ENCODE assay signal across 8 cellular contexts in genomic region chr5:53110156-53110555, GRCh38. TPM values are rescaled to one million over a fixed set of nuclear protein-coding genes. Genes with fewer than 3 reads are reported as not detected.
DNase-seq lines count a peak whose midpoint lies in the region; ATAC-seq and TF ChIP-seq lines count a peak whose summit lies in the region.

No MANE protein-coding gene starts in this region.

- WGBS in ovary, 3 donors: 14 to 25% (median 24%) methylated on average over 6 of the region's 6 CpGs

- no peaks in the 10 kb centered on the region for H3F3A ChIP-seq in PC-9 (ENCODE audit: insufficient read depth, low read depth)

- H3K4me1 ChIP-seq in DND-41 (ENCODE audit: insufficient read depth, low read length) (peaks cover 42% of the 10 kb centered on the region), PC-9 (replicated peaks; ENCODE audit: insufficient read depth) (peaks cover 18% of the 10 kb centered on the region), ovary (ENCODE audit: insufficient read depth) (peaks cover 6% of the 10 kb centered on the region)

- no peak for TF ChIP-seq CTCF in DND-41 (IDR thresholded peaks at IDR 0.05; ENCODE audit: borderline replicate concordance, extremely low read depth, low read length, poor library complexity, severe bottlenecking)
- TF ChIP-seq CTCF in PC-9 (conservative IDR thresholded peaks at IDR 0.05): no peak
- no peak for TF ChIP-seq CTCF in epithelial cell of proximal tubule (conservative IDR thresholded peaks at IDR 0.05; ENCODE audit: low read depth, low read length)
- TF ChIP-seq CTCF in ovary (IDR thresholded peaks at IDR 0.05): no peak

- H2AFZ ChIP-seq in DND-41 (ENCODE audit: low read depth, low read length) (peak overlapping the region; percentile 90), PC-9 (peak overlapping the region; percentile 91)

- peaks cover 13% of the 10 kb centered on the region; the same call in 1 of the 2 replicates for H3K36me3 ChIP-seq in DND-41 (ENCODE audit: insufficient read depth, low read length)
- H3K36me3 ChIP-seq in PC-9 (ENCODE audit: low read depth): no peaks in the 10 kb centered on the region
- no peaks in the 10 kb centered on the region for H3K36me3 ChIP-seq in ovary

- peak overlapping the region; percentile 60 for H3K9ac ChIP-seq in DND-41 (ENCODE audit: low read depth, low read length)

- CTCF ChIA-PET in PC-9 (lab: Charles Lee): interaction anchor here (0.7 to 0.9 kb wide), 2 partner anchors 162 to 193 kb away, joined by 3 to 4 read pairs; no protein-coding TSS in a partner anchor

- BruUV-seq in PC-9 (replicated peaks; lab: Mats Ljungman, UMichigan): TSS peak; percentile 95

- DNase-seq in DND-41 (no peak), PC-9 (peak in 1 of 2 experiments; percentile 5), epithelial cell of proximal tubule (ENCODE audit: low read depth) (no peak), ovary (peak in 1 of 5 donors; percentile 19), NOMO-1 treated with dmso at 0.1 percent for 144 hours (lab: John Stamatoyannopoulos, UW; ENCODE audit: unreplicated experiment) (no peak), AG08395 (ENCODE audit: low spot score) (no peak), amniotic stem cell (lab: John Stamatoyannopoulos, UW) (no peak)

- no peaks in the 10 kb centered on the region for H3K27me3 ChIP-seq in DND-41 (ENCODE audit: insufficient read depth, low read length, poor library complexity)
- H3K27me3 ChIP-seq in PC-9 (ENCODE audit: insufficient read depth, low read depth): no peaks in the 10 kb centered on the region
- no peaks in the 10 kb centered on the region for H3K27me3 ChIP-seq in ovary

- TF ChIP-seq POLR2A in ovary (IDR thresholded peaks at IDR 0.05): no peak

- no peaks in the 10 kb centered on the region for H3K9me2 ChIP-seq in PC-9 (ENCODE audit: insufficient read depth)

- H3K9me3 ChIP-seq in DND-41 (ENCODE audit: insufficient read depth, low read length, severe bottlenecking) (no peaks in the 10 kb centered on the region), PC-9 (ENCODE audit: insufficient read depth, low read depth) (no peaks in the 10 kb centered on the region), ovary (no peaks in the 10 kb centered on the region)

- intact Hi-C loops in PC-9 (cut with micrococcal nuclease; ENCODE audit: unreplicated experiment) (no loop called here), ovary (cut with DNase I) (no loop called here)

- peaks cover 12% of the 10 kb centered on the region for H3K79me2 ChIP-seq in DND-41 (ENCODE audit: insufficient read depth, low read length)
- peaks cover 10% of the 10 kb centered on the region for H3K79me2 ChIP-seq in PC-9 (ENCODE audit: low read depth)

- H3K4me3 ChIP-seq in DND-41 (ENCODE audit: low read depth in 1 of 2, low read length in 2 of 2) (peak overlapping the region; percentile 44 to 64; a peak in 3 of 4 replicates), PC-9 (peak overlapping the region; percentile 67), epithelial cell of proximal tubule (ENCODE audit: low read depth, low read length) (peak overlapping the region; percentile 73), ovary (peak overlapping the region; percentile 88)

- peak overlapping the region; percentile 74 for H3K27ac ChIP-seq in DND-41 (ENCODE audit: low read length)
- no peak overlapping the region for H3K27ac ChIP-seq in PC-9
- H3K27ac ChIP-seq in ovary: no peak overlapping the region

- ATAC-seq in DND-41 (ENCODE audit: insufficient read depth, low read depth) (peak; percentile 3; the same call in 1 of the 3 replicates), GM21786 (IDR thresholded peaks at IDR 0.05; ENCODE audit: unreplicated experiment) (peak; percentile 11)

- H3K4me2 ChIP-seq in DND-41 (ENCODE audit: insufficient read depth, low read length): peak overlapping the region; percentile 80
- H3K4me2 ChIP-seq in PC-9: peak overlapping the region; percentile 88

- H4K20me1 ChIP-seq in DND-41 (ENCODE audit: insufficient read depth, low read length) (no peaks in the 10 kb centered on the region), PC-9 (ENCODE audit: insufficient read depth) (no peaks in the 10 kb centered on the region)

- no peak for TF ChIP-seq EP300 in ovary (IDR thresholded peaks at IDR 0.05)

- POLR2A ChIA-PET in PC-9 (lab: Charles Lee; ENCODE audit: unreplicated experiment): interaction anchor here (0.6 kb wide), 1 partner anchor 120 kb away, joined by 16 read pairs; no protein-coding TSS in a partner anchor

RNA-seq across cellular contexts. Expression of gene MOCS2, which starts 0.6 kb away (rescaled TPM):
- total RNA-seq in PC-9 (2021) (23.6 and 24.4 TPM in 2 replicates), epithelial cell of proximal tubule (35.5 and 39.8 TPM in 2 replicates), ovary (10 to 100 TPM; 32.9 to 45.5 (median 39.6) TPM)
- 10 to 100 TPM; 41.7 to 72.2 TPM for polyA plus RNA-seq in ovary
